Comparison of ENCODE assay signal across 28 cellular contexts in genomic region chr10:131065673-131066331, GRCh38.
DNase-seq lines count a peak whose midpoint lies in the region; ATAC-seq, FAIRE-seq and TF ChIP-seq lines count a peak whose summit lies in the region.
"Had no signal": no experiment of that assay in that cellular context is flagged by ENCODE, and none has a peak within 500 bp of the region (broad histone marks: within the 10 kb centered on the region; RNA-seq: fewer than 3 reads in every experiment).

No MANE protein-coding gene starts in this region.

- H3K27ac ChIP-seq in GM23338 (ENCODE audit: low read depth) = no peak overlapping the region
- no peak overlapping the region for H3K27ac ChIP-seq in astrocyte (ENCODE audit: low read depth, low read length)
- H3K27ac ChIP-seq in HepG2 (ENCODE audit: extremely low read length, insufficient read depth, low read length) = no peak overlapping the region
- H3K27ac ChIP-seq in stomach = no peak overlapping the region
- H3K27ac ChIP-seq: adrenal gland; BLaER1 treated with 17β-estradiol and CSF1 and Interleukin-3, amounts not matched to agents 10 nM and 100 nM had no signal

- peaks cover 68% of the 10 kb centered on the region for H3K9me3 Mint-ChIP-seq in GM23338
- H3K9me3 Mint-ChIP-seq in astrocyte (ENCODE audit: unreplicated experiment) = peaks cover 2% of the 10 kb centered on the region
- H3K9me3 Mint-ChIP-seq: activated B cell treated with CpG ODN at 0.5 μM for 24 hours; activated naive CD4-positive, alpha-beta T cell treated with anti-CD3 and anti-CD28 coated beads for 36 hours; memory B cell had no signal

- in situ Hi-C loops in HepG2 (cut with HindIII; ENCODE audit: extremely low pct_ligation_motif_present, low pct_unique_long_range_greater_than_20kb) = no loop called here

- no peak for TF ChIP-seq RAD21 in HepG2 (CRISPR knock-in tag; IDR thresholded peaks at IDR 0.05)

- CTCF ChIA-PET in HepG2 (lab: Yijun Ruan, JAX; ENCODE audit: low intra/inter-chr PET ratio, low total read pairs) = no interaction called here

- no peak for TF ChIP-seq POLR2A in HepG2 (IDR thresholded peaks at IDR 0.05; ENCODE audit: insufficient read depth in 1 of 2, low read depth in 2 of 2, low read length in 2 of 2)
- no peak for TF ChIP-seq POLR2A in stomach (IDR thresholded peaks at IDR 0.05)

- no peak for TF ChIP-seq CTCF in GM23338 (conservative IDR thresholded peaks at IDR 0.05; ENCODE audit: low read depth in 2 of 2)
- TF ChIP-seq CTCF in astrocyte (IDR thresholded peaks at IDR 0.05; ENCODE audit: insufficient read depth, low read depth, low read length) = no peak
- TF ChIP-seq CTCF in HepG2 (CRISPR knock-in tag; IDR thresholded peaks at IDR 0.05) = no peak
- no peak for TF ChIP-seq CTCF in stomach (IDR thresholded peaks at IDR 0.05)

- POLR2A ChIA-PET in HepG2 (lab: Yijun Ruan, JAX) = no interaction called here

- H3K27ac Mint-ChIP-seq in GM23338 = no peak overlapping the region; the same call in 1 of the 2 replicates
- no peak overlapping the region for H3K27ac Mint-ChIP-seq in astrocyte (ENCODE audit: unreplicated experiment)
- H3K27ac Mint-ChIP-seq: activated B cell treated with CpG ODN at 0.5 μM for 24 hours; activated naive CD4-positive, alpha-beta T cell treated with anti-CD3 and anti-CD28 coated beads for 36 hours; HFFc6; memory B cell had no signal

- H3K27me3 Mint-ChIP-seq in GM23338 (ENCODE audit: insufficient read depth, low read depth, poor library complexity) (peaks cover 5% of the 10 kb centered on the region), astrocyte (ENCODE audit: low read depth, unreplicated experiment) (peaks cover 5% of the 10 kb centered on the region)
- H3K27me3 Mint-ChIP-seq: activated B cell treated with CpG ODN at 0.5 μM for 24 hours, memory B cell had no signal

- H3K36me3 ChIP-seq in GM23338 (ENCODE audit: insufficient read depth) (no peaks in the 10 kb centered on the region), astrocyte (ENCODE audit: insufficient read depth, low read length) (no peaks in the 10 kb centered on the region), HepG2 (replicated peaks in 1 of 2; ENCODE audit: control insufficient read depth in 1 of 2, insufficient read depth in 2 of 2, low read length in 2 of 2) (no peaks in the 10 kb centered on the region), stomach (no peaks in the 10 kb centered on the region)
- H3K36me3 ChIP-seq: adrenal gland; BLaER1 treated with 17β-estradiol and CSF1 and Interleukin-3, amounts not matched to agents 10 nM and 100 nM had no signal

- H3K36me3 Mint-ChIP-seq in GM23338 (ENCODE audit: low read depth) (no peaks in the 10 kb centered on the region; the same call in 2 of the 3 replicates), astrocyte (ENCODE audit: low read depth, unreplicated experiment) (no peaks in the 10 kb centered on the region)
- H3K36me3 Mint-ChIP-seq: memory B cell had no signal

- no peaks in the 10 kb centered on the region for H3K9me2 ChIP-seq in GM23338 (ENCODE audit: insufficient read depth)

- no TSS peak for BruUV-seq in HepG2 (replicated peaks; lab: Mats Ljungman, UMichigan)

- H3K9ac ChIP-seq in astrocyte (ENCODE audit: low read length) (no peak overlapping the region), HepG2 (ENCODE audit: insufficient read depth, low read depth, low read length) (no peak overlapping the region)
- H3K9ac ChIP-seq: BLaER1 treated with 17β-estradiol and CSF1 and Interleukin-3, amounts not matched to agents 10 nM and 100 nM had no signal

- no peaks in the 10 kb centered on the region for H3K79me2 ChIP-seq in GM23338 (replicated peaks; ENCODE audit: insufficient read depth)
- no peaks in the 10 kb centered on the region for H3K79me2 ChIP-seq in astrocyte (ENCODE audit: insufficient read depth, low read length)
- no peaks in the 10 kb centered on the region for H3K79me2 ChIP-seq in HepG2 (ENCODE audit: insufficient read depth, low read length)

- DNase-seq in GM23338 (ENCODE audit: low spot score) (peak; percentile 5), astrocyte (ENCODE audit: low read depth) (no peak), iris pigment epithelial cell (ENCODE audit: low read depth) (peak; percentile 7), posterior vena cava (ENCODE audit: low spot score) (peak; percentile 77), HepG2 (ENCODE audit: low spot score) (no peak), stomach (no peak), SW 1271 (lab: John Stamatoyannopoulos, UW) (no peak)
- DNase-seq: activated B cell treated with CpG ODN at 0.5 μM for 24 hours; activated CD4-positive, alpha-beta T cell treated with anti-CD3 and anti-CD28 coated beads, Interleukin-2, amount 50 U/mL, for 1 hour; activated naive CD4-positive, alpha-beta T cell treated with anti-CD3 and anti-CD28 coated beads for 36 hours; COR-L47; effector CD8-positive, alpha-beta T cell; HFFc6; NCI-H1105 treated with DMSO at 0.1 percent for 48 hours; NCI-H2029 treated with DMSO at 0.1 percent for 48 hours; NCI-H226; NCI-H69; SIG-M5; small intestine; stimulated activated CD4-positive, alpha-beta T cell treated with anti-CD3 and anti-CD28 coated beads, Interleukin-2, amount 100 ng/mL, for 24 hours; T1000; trophoblast cell had no signal

- no peaks in the 10 kb centered on the region for H3K27me3 ChIP-seq in GM23338 (ENCODE audit: insufficient read depth)
- H3K27me3 ChIP-seq in astrocyte (ENCODE audit: insufficient read depth, low read length) = no peaks in the 10 kb centered on the region
- H3K27me3 ChIP-seq in HepG2 (ENCODE audit: control insufficient read depth in 1 of 2, insufficient read depth in 2 of 2, low read length in 2 of 2) = peaks cover 0 to 3% of the 10 kb centered on the region in 2 experiments; a peak in 2 of 5 replicates
- peaks cover 0 to 36% (median 0%) of the 10 kb centered on the region in 3 donors for H3K27me3 ChIP-seq in stomach
- H3K27me3 ChIP-seq: BLaER1 treated with 17β-estradiol and CSF1 and Interleukin-3, amounts not matched to agents 10 nM and 100 nM had no signal

- H3F3A ChIP-seq in GM23338 (replicated peaks; ENCODE audit: low read depth) = no peaks in the 10 kb centered on the region

- intact Hi-C loops in posterior vena cava (cut with DNase I) (no loop called here), HepG2 (cut with micrococcal nuclease; ENCODE audit: unreplicated experiment) (no loop called here), stomach (cut with DNase I; ENCODE audit: low total_unique reads) (no loop called here)

- FAIRE-seq in astrocyte (lab: Jason Lieb, UNC) (no peak), HepG2 (lab: Jason Lieb, UNC) (no peak)
- FAIRE-seq: GM18507, small intestine had no signal

- no peak overlapping the region for H2AFZ ChIP-seq in GM23338
- H2AFZ ChIP-seq in astrocyte (ENCODE audit: low read depth, low read length) = peak overlapping the region; percentile 18
- H2AFZ ChIP-seq in HepG2 (ENCODE audit: low read length) = no peak overlapping the region

- TF ChIP-seq EP300 in HepG2 (IDR thresholded peaks at IDR 0.05; ENCODE audit: low read depth in 2 of 2, low read length in 2 of 2) = no peak
- no peak for TF ChIP-seq EP300 in HepG2 (CRISPR knock-in tag; IDR thresholded peaks at IDR 0.05; ENCODE audit: borderline replicate concordance)
- no peak for TF ChIP-seq EP300 in stomach (IDR thresholded peaks at IDR 0.05)

- ATAC-seq in GM23338 (peak; percentile 68), HepG2 (no peak), HG02840 (IDR thresholded peaks at IDR 0.05; ENCODE audit: low FRiP score, unreplicated experiment) (no peak)
- ATAC-seq: Panc1 had no signal

- H3K4me3 ChIP-seq in GM23338 (no peak overlapping the region), astrocyte (ENCODE audit: insufficient read depth, low read depth, low read length) (no peak overlapping the region), HepG2 (replicated peaks in 1 of 3; ENCODE audit: insufficient read depth in 1 of 3, low read depth in 2 of 3, low read length in 3 of 3) (no peak overlapping the region), stomach (no peak overlapping the region)
- H3K4me3 ChIP-seq: adrenal gland; BLaER1 treated with 17β-estradiol and CSF1 and Interleukin-3, amounts not matched to agents 10 nM and 100 nM had no signal

- H3K4me2 ChIP-seq in GM23338 (no peak overlapping the region), astrocyte (ENCODE audit: low read length) (no peak overlapping the region), HepG2 (ENCODE audit: low read depth, low read length) (no peak overlapping the region)

- WGBS in HepG2 (ENCODE audit: low lambda C conversion rate) = 11% methylated on average over 5 of the region's 5 CpGs
- WGBS in stomach, 5 donors = 30 to 47% (median 42%) methylated on average over 5 of the region's 5 CpGs

- H3K4me1 Mint-ChIP-seq in GM23338 = peaks cover 34% of the 10 kb centered on the region
- H3K4me1 Mint-ChIP-seq in astrocyte (ENCODE audit: low read depth, unreplicated experiment) = peaks cover 2% of the 10 kb centered on the region
- H3K4me1 Mint-ChIP-seq: activated B cell treated with CpG ODN at 0.5 μM for 24 hours, memory B cell had no signal

- H4K20me1 ChIP-seq in GM23338 (replicated peaks; ENCODE audit: insufficient read depth) (no peaks in the 10 kb centered on the region), astrocyte (ENCODE audit: insufficient read depth, low read length) (no peaks in the 10 kb centered on the region), HepG2 (ENCODE audit: insufficient read depth, low read length) (no peaks in the 10 kb centered on the region)
- H4K20me1 ChIP-seq: BLaER1 treated with 17β-estradiol and CSF1 and Interleukin-3, amounts not matched to agents 10 nM and 100 nM had no signal

- no peak overlapping the region for H3K4me3 Mint-ChIP-seq in GM23338
- no peak overlapping the region for H3K4me3 Mint-ChIP-seq in astrocyte (ENCODE audit: unreplicated experiment)
- H3K4me3 Mint-ChIP-seq: activated B cell treated with CpG ODN at 0.5 μM for 24 hours; activated naive CD4-positive, alpha-beta T cell treated with anti-CD3 and anti-CD28 coated beads for 36 hours; HFFc6; memory B cell had no signal

- H3K4me1 ChIP-seq in GM23338 (ENCODE audit: insufficient read depth) (peaks cover 10% of the 10 kb centered on the region), astrocyte (ENCODE audit: insufficient read depth, low read length) (no peaks in the 10 kb centered on the region), HepG2 (ENCODE audit: insufficient read depth, low read length) (no peaks in the 10 kb centered on the region), stomach (no peaks in the 10 kb centered on the region)
- H3K4me1 ChIP-seq: adrenal gland had no signal

- peaks cover 15% of the 10 kb centered on the region for H3K9me3 ChIP-seq in astrocyte (ENCODE audit: insufficient read depth, low read depth, low read length)
- no peaks in the 10 kb centered on the region for H3K9me3 ChIP-seq in HepG2 (ENCODE audit: low read length)
- H3K9me3 ChIP-seq in stomach = no peaks in the 10 kb centered on the region
- H3K9me3 ChIP-seq: adrenal gland; BLaER1 treated with 17β-estradiol and CSF1 and Interleukin-3, amounts not matched to agents 10 nM and 100 nM had no signal

TF ChIP-seq in GM23338, 12 proteins besides CTCF, POLR2A, EP300 and RAD21 (continues in another document):
- TF ChIP-seq ZNF114 (CRISPR knock-in tag; IDR thresholded peaks at IDR 0.05) (no peak), EZH2phosphoT487 (IDR thresholded peaks at IDR 0.05; ENCODE audit: unreplicated experiment) (no peak)

Comparison
In these comparisons a context has a peak if more than half of its experiments do, and no peak if none do; other contexts are left out.
1. DNase-seq: peak in GM23338 (single experiment), iris pigment epithelial cell (single experiment) and posterior vena cava (single experiment); none in astrocyte (single experiment), HepG2 (single experiment), stomach (single experiment) and SW 1271 (0 of 2).